ENCODE assay signal across 24 cellular contexts in genomic region chr11:26575946-26576345, GRCh38. TPM values are rescaled to one million over a fixed set of nuclear protein-coding genes. Genes with fewer than 3 reads are reported as not detected.
DNase-seq lines count a peak whose midpoint lies in the region; ATAC-seq and TF ChIP-seq lines count a peak whose summit lies in the region.
"Had no signal": no experiment of that assay in that cellular context is flagged by ENCODE, and none has a peak within 500 bp of the region (broad histone marks: within the 10 kb centered on the region; RNA-seq: fewer than 3 reads in every experiment).

No MANE protein-coding gene starts in this region.

- H4K20me1 ChIP-seq in hepatocyte (ENCODE audit: insufficient read depth, poor library complexity, severe bottlenecking) = no peaks in the 10 kb centered on the region

- H3K36me3 ChIP-seq in upper lobe of right lung (no peaks in the 10 kb centered on the region), hepatocyte (replicated peaks; ENCODE audit: insufficient read depth, low read depth) (no peaks in the 10 kb centered on the region)
- H3K36me3 ChIP-seq: SJSA1 had no signal

- intact Hi-C loops in upper lobe of right lung (cut with DNase I) = no loop called here
- intact Hi-C loops in Right ventricle myocardium inferior (cut with DNase I) = no loop called here

- H3K9me3 ChIP-seq in upper lobe of right lung (no peaks in the 10 kb centered on the region), hepatocyte (ENCODE audit: low read depth) (no peaks in the 10 kb centered on the region)
- H3K9me3 ChIP-seq: SJSA1 had no signal

- no peak overlapping the region for H3K27ac ChIP-seq in upper lobe of right lung
- H3K27ac ChIP-seq in hepatocyte = no peak overlapping the region
- H3K27ac ChIP-seq: 22Rv1, C4-2B, HL-60, KMS-11, SJSA1 had no signal

- H3K9me2 ChIP-seq in hepatocyte (replicated peaks; ENCODE audit: insufficient read depth) = no peaks in the 10 kb centered on the region

- WGBS in hepatocyte (ENCODE audit: low lambda C conversion rate, missing lambda C conversion rate) = 88% methylated on average over 5 of the region's 5 CpGs

- no peak overlapping the region for H2AFZ ChIP-seq in hepatocyte
- H2AFZ ChIP-seq: GM23338 had no signal

- TF ChIP-seq CTCF in cardiac fibroblast (IDR thresholded peaks at IDR 0.05; ENCODE audit: low read depth, low read length) (no peak), fibroblast of villous mesenchyme (IDR thresholded peaks at IDR 0.05; ENCODE audit: insufficient read depth, low read depth, low read length) (no peak), upper lobe of right lung (IDR thresholded peaks at IDR 0.05) (no peak), hepatocyte (IDR thresholded peaks at IDR 0.05; ENCODE audit: poor library complexity) (no peak)

- no peak overlapping the region for H3K4me3 ChIP-seq in cardiac fibroblast (replicated peaks in 1 of 2; ENCODE audit: low read depth in 2 of 2, low read length in 2 of 2)
- no peak overlapping the region for H3K4me3 ChIP-seq in fibroblast of villous mesenchyme (ENCODE audit: low read depth, low read length)
- H3K4me3 ChIP-seq in upper lobe of right lung = no peak overlapping the region
- no peak overlapping the region for H3K4me3 ChIP-seq in hepatocyte
- H3K4me3 ChIP-seq: GM23338, SJSA1 had no signal

- H3K4me1 ChIP-seq in upper lobe of right lung = no peaks in the 10 kb centered on the region
- peaks cover 6% of the 10 kb centered on the region for H3K4me1 ChIP-seq in hepatocyte (ENCODE audit: insufficient read depth)
- H3K4me1 ChIP-seq: SJSA1 had no signal

- H3K79me2 ChIP-seq in hepatocyte = no peaks in the 10 kb centered on the region

- H3K27me3 ChIP-seq in upper lobe of right lung (no peaks in the 10 kb centered on the region), hepatocyte (no peaks in the 10 kb centered on the region)
- H3K27me3 ChIP-seq: SJSA1 had no signal

- H3K4me2 ChIP-seq in hepatocyte = no peak overlapping the region
- H3K4me2 ChIP-seq: GM23338, KMS-11 had no signal

- DNase-seq in DMS79 treated with DMSO at 0.1 percent for 48 hours (lab: John Stamatoyannopoulos, UW) (peak; percentile 4), DMS79 (lab: John Stamatoyannopoulos, UW) (no peak), cardiac fibroblast (ENCODE audit: low read depth in 2 of 2) (peak; percentile 50 to 54), fibroblast of villous mesenchyme (ENCODE audit: low read depth) (peak; percentile 0), upper lobe of right lung (no peak), hepatocyte (ENCODE audit: low spot score) (no peak), Right ventricle myocardium inferior (ENCODE audit: missing footprints) (no peak)
- DNase-seq: AML-193, DND-41, HCEC 1CT, NCI-H1436 treated with DMSO at 0.1 percent for 48 hours, NCI-H2029 treated with DMSO at 0.1 percent for 48 hours, NCI-H446 treated with DMSO at 0.1 percent for 48 hours, NCI-H82, PC-3 had no signal

- ATAC-seq in upper lobe of right lung (peak; percentile 57), GM18870 (IDR thresholded peaks at IDR 0.05; ENCODE audit: unreplicated experiment) (no peak), Right ventricle myocardium inferior (no peak)
- ATAC-seq: GM23338, PC-3 had no signal

RNA-seq across cellular contexts. Expression of gene MUC15, which starts 3.9 kb away (rescaled TPM):
- not detected in 2 replicates for total RNA-seq in fibroblast of villous mesenchyme
- 10.5 TPM for total RNA-seq in upper lobe of right lung
- total RNA-seq in hepatocyte = 0.32 and 0.73 TPM in 2 replicates
- not detected in 2 replicates for polyA plus RNA-seq in hepatocyte
- total RNA-seq in Right ventricle myocardium inferior = not detected
- total RNA-seq: G401, GM23338, HT1080, PC-3, SJSA1 had no signal
- polyA plus RNA-seq: GM23338 had no signal

Comparison
In these comparisons a context has a peak if more than half of its experiments do, and no peak if none do; other contexts are left out.
1. DNase-seq: peak in DMS79 treated with DMSO at 0.1 percent for 48 hours (single experiment), cardiac fibroblast (2 of 2) and fibroblast of villous mesenchyme (single experiment); none in DMS79 (single experiment), upper lobe of right lung (single experiment), hepatocyte (single experiment) and Right ventricle myocardium inferior (single experiment).